In genomic region chr1:117964290-117965038, GRCh38 we compare ENCODE assay signal across 26 cellular contexts. TPM values are rescaled to one million over a fixed set of nuclear protein-coding genes. Genes with fewer than 3 reads are reported as not detected.
DNase-seq lines count a peak whose midpoint lies in the region; ATAC-seq, FAIRE-seq and TF ChIP-seq lines count a peak whose summit lies in the region.
"Had no signal": no experiment of that assay in that cellular context is flagged by ENCODE, and none has a peak within 500 bp of the region (broad histone marks: within the 10 kb centered on the region; RNA-seq: fewer than 3 reads in every experiment).

No MANE protein-coding gene starts in this region.

- intact Hi-C loops in CD4-positive, alpha-beta T cell (cut with DNase I, micrococcal nuclease), result no loop called here

- no peaks in the 10 kb centered on the region for H4K20me1 ChIP-seq in astrocyte (ENCODE audit: insufficient read depth, low read length)

- H3K4me3 ChIP-seq in astrocyte (ENCODE audit: insufficient read depth, low read depth, low read length), result no peak overlapping the region
- H3K4me3 ChIP-seq: body of pancreas, colonic mucosa, heart right ventricle, MG63, tibial nerve had no signal

- no peaks in the 10 kb centered on the region for H3K4me1 ChIP-seq in astrocyte (ENCODE audit: insufficient read depth, low read length)
- H3K4me1 ChIP-seq: body of pancreas, colonic mucosa, heart right ventricle had no signal

- H3K4me1 Mint-ChIP-seq in astrocyte (ENCODE audit: low read depth, unreplicated experiment), result peaks cover 4% of the 10 kb centered on the region
- no peaks in the 10 kb centered on the region for H3K4me1 Mint-ChIP-seq in CD4-positive, alpha-beta T cell (ENCODE audit: low read depth)
- H3K4me1 Mint-ChIP-seq: activated CD4-positive, alpha-beta T cell treated with anti-CD3 and anti-CD28 coated beads, Interleukin-2, amount 10 ng/mL, durations not matched to agents 7 days and 5 days; stimulated activated effector memory CD8-positive, alpha-beta T cell treated with anti-CD3 and anti-CD28 coated beads, Interleukin-12 subunit alpha, Interleukin-12 subunit beta, amount 100 ng/mL, for 72 hours had no signal

- ATAC-seq in CD4-positive, alpha-beta T cell (ENCODE audit: poor library complexity), result no peak
- ATAC-seq: body of pancreas; CD8-positive, alpha-beta T cell; heart right ventricle; left colon; stimulated activated effector memory CD8-positive, alpha-beta T cell treated with anti-CD3 and anti-CD28 coated beads, Interleukin-12 subunit alpha, Interleukin-12 subunit beta, amount 100 ng/mL, for 72 hours had no signal

- POLR2A ChIA-PET in CD4-positive, alpha-beta T cell (lab: Charles Lee), result no interaction called here

- H3K9me3 Mint-ChIP-seq in astrocyte (ENCODE audit: unreplicated experiment), result no peaks in the 10 kb centered on the region
- no peaks in the 10 kb centered on the region for H3K9me3 Mint-ChIP-seq in CD4-positive, alpha-beta T cell
- H3K9me3 Mint-ChIP-seq: activated CD4-positive, alpha-beta T cell treated with anti-CD3 and anti-CD28 coated beads, Interleukin-2, amount 10 ng/mL, durations not matched to agents 7 days and 5 days; CD8-positive, alpha-beta T cell; naive B cell; stimulated activated effector memory CD8-positive, alpha-beta T cell treated with anti-CD3 and anti-CD28 coated beads, Interleukin-12 subunit alpha, Interleukin-12 subunit beta, amount 100 ng/mL, for 72 hours had no signal

- TF ChIP-seq CTCF in astrocyte (IDR thresholded peaks at IDR 0.05; ENCODE audit: insufficient read depth, low read depth, low read length) (no peak), GM13977 (IDR thresholded peaks at IDR 0.05; ENCODE audit: extremely low read depth, insufficient read depth, missing control alignments) (no peak)
- no peak for TF ChIP-seq CTCF in CD4-positive, alpha-beta T cell (IDR thresholded peaks at IDR 0.05)

- H3K27ac ChIP-seq in astrocyte (ENCODE audit: low read depth, low read length), result no peak overlapping the region
- no peak overlapping the region for H3K27ac ChIP-seq in CD4-positive, alpha-beta T cell (ENCODE audit: low read depth, low read length)
- H3K27ac ChIP-seq: body of pancreas, colonic mucosa, heart right ventricle, tibial nerve had no signal

- no peaks in the 10 kb centered on the region for H3K79me2 ChIP-seq in astrocyte (ENCODE audit: insufficient read depth, low read length)

- no peak for FAIRE-seq in astrocyte (lab: Jason Lieb, UNC)
- FAIRE-seq: small intestine had no signal

- no peaks in the 10 kb centered on the region for H3K36me3 Mint-ChIP-seq in astrocyte (ENCODE audit: low read depth, unreplicated experiment)
- peaks cover 25% of the 10 kb centered on the region for H3K36me3 Mint-ChIP-seq in CD4-positive, alpha-beta T cell (ENCODE audit: low read depth)

- in situ Hi-C loops in GM13977 (cut with MboI; ENCODE audit: low pct_unique_long_range_greater_than_20kb, low sequenced_read_pairs, unreplicated experiment), result no loop called here

- no peaks in the 10 kb centered on the region for H3K9me3 ChIP-seq in astrocyte (ENCODE audit: insufficient read depth, low read depth, low read length)
- H3K9me3 ChIP-seq in CD4-positive, alpha-beta T cell (ENCODE audit: control insufficient read depth, low read length), result no peaks in the 10 kb centered on the region
- H3K9me3 ChIP-seq: body of pancreas, colonic mucosa, heart right ventricle, MG63, tibial nerve had no signal

- H3K27me3 Mint-ChIP-seq in astrocyte (ENCODE audit: low read depth, unreplicated experiment), result no peaks in the 10 kb centered on the region
- no peaks in the 10 kb centered on the region for H3K27me3 Mint-ChIP-seq in CD4-positive, alpha-beta T cell
- H3K27me3 Mint-ChIP-seq: activated CD4-positive, alpha-beta T cell treated with anti-CD3 and anti-CD28 coated beads, Interleukin-2, amount 10 ng/mL, durations not matched to agents 7 days and 5 days; naive B cell had no signal

- H2AFZ ChIP-seq in astrocyte (ENCODE audit: low read depth, low read length), result no peak overlapping the region

- H3K36me3 ChIP-seq in astrocyte (ENCODE audit: insufficient read depth, low read length), result peaks cover 13% of the 10 kb centered on the region
- H3K36me3 ChIP-seq: colonic mucosa had no signal

- no peak overlapping the region for H3K27ac Mint-ChIP-seq in astrocyte (ENCODE audit: unreplicated experiment)
- no peak overlapping the region for H3K27ac Mint-ChIP-seq in CD4-positive, alpha-beta T cell
- H3K27ac Mint-ChIP-seq: activated CD4-positive, alpha-beta T cell treated with anti-CD3 and anti-CD28 coated beads, Interleukin-2, amount 10 ng/mL, durations not matched to agents 7 days and 5 days; CD8-positive, alpha-beta T cell; stimulated activated effector memory CD8-positive, alpha-beta T cell treated with anti-CD3 and anti-CD28 coated beads, Interleukin-12 subunit alpha, Interleukin-12 subunit beta, amount 100 ng/mL, for 72 hours had no signal

- CTCF ChIA-PET in CD4-positive, alpha-beta T cell (lab: Charles Lee), result no interaction called here

- H3K4me3 Mint-ChIP-seq in astrocyte (ENCODE audit: unreplicated experiment), result no peak overlapping the region
- no peak overlapping the region for H3K4me3 Mint-ChIP-seq in CD4-positive, alpha-beta T cell
- H3K4me3 Mint-ChIP-seq: activated CD4-positive, alpha-beta T cell treated with anti-CD3 and anti-CD28 coated beads, Interleukin-2, amount 10 ng/mL, durations not matched to agents 7 days and 5 days; CD8-positive, alpha-beta T cell; naive B cell; stimulated activated effector memory CD8-positive, alpha-beta T cell treated with anti-CD3 and anti-CD28 coated beads, Interleukin-12 subunit alpha, Interleukin-12 subunit beta, amount 100 ng/mL, for 72 hours had no signal

- H3K27me3 ChIP-seq in astrocyte (ENCODE audit: insufficient read depth, low read length), result no peaks in the 10 kb centered on the region
- H3K27me3 ChIP-seq in CD4-positive, alpha-beta T cell (ENCODE audit: control insufficient read depth, insufficient read depth, low read length), result no peaks in the 10 kb centered on the region
- H3K27me3 ChIP-seq: body of pancreas, colonic mucosa, heart right ventricle, MG63, tibial nerve had no signal

- H3K9ac ChIP-seq in astrocyte (ENCODE audit: low read length), result no peak overlapping the region

- DNase-seq in EH (ENCODE audit: low read depth) (peak; percentile 5), M059J (ENCODE audit: low read depth) (peak; percentile 25), astrocyte (ENCODE audit: low read depth) (peak; percentile 33), fibroblast of peridontal ligament (ENCODE audit: extremely low read depth) (peak; percentile 18), NCI-H1694 treated with DMSO at 0.1 percent for 48 hours (lab: John Stamatoyannopoulos, UW) (no peak), GM13977 (ENCODE audit: low spot score) (no peak)
- no peak for DNase-seq in CD4-positive, alpha-beta T cell
- DNase-seq: activated CD4-positive, alpha-beta T cell treated with anti-CD3 and anti-CD28 coated beads, Interleukin-2, amount 10 ng/mL, durations not matched to agents 7 days and 5 days; activated CD8-positive, alpha-beta memory T cell treated with anti-CD3 and anti-CD28 coated beads, Interleukin-2, amount 50 U/mL, for 48 hours; body of pancreas; CD8-positive, alpha-beta T cell; colonic mucosa; GF-D8; H7; heart right ventricle; left colon; mesenchymal stem cell; MG63; naive B cell; NCI-H1694; NCI-H69; occipital lobe; small intestine; stimulated activated CD4-positive, alpha-beta T cell treated with anti-CD3 and anti-CD28 coated beads, Interleukin-2, amount 100 ng/mL, for 24 hours had no signal

- no peak overlapping the region for H3K4me2 ChIP-seq in astrocyte (ENCODE audit: low read length)

RNA-seq across cellular contexts. Expression of gene WDR3, which starts 34.9 kb away (rescaled TPM):
- total RNA-seq in M059J (2014; rRNA removed; shearing (Covaris generic)), result 16.9 and 21.0 TPM in 2 replicates
- 31.8 and 37.0 TPM in 2 replicates for total RNA-seq in astrocyte
- total RNA-seq in CD4-positive, alpha-beta T cell, result 1 to 10 TPM; 5.8 to 7.5 TPM

RNA-seq across cellular contexts. Expression of gene GDAP2, which starts 35.0 kb away (rescaled TPM):
- total RNA-seq in M059J (2014; rRNA removed; shearing (Covaris generic)), result 13.5 and 24.6 TPM in 2 replicates
- 27.6 and 31.6 TPM in 2 replicates for total RNA-seq in astrocyte
- 10 to 100 TPM; 18.1 to 18.9 TPM for total RNA-seq in CD4-positive, alpha-beta T cell

Comparison
In these comparisons a context has a peak if more than half of its experiments do, and no peak if none do; other contexts are left out.
1. DNase-seq: peak in EH (single experiment), M059J (single experiment), astrocyte (single experiment) and fibroblast of peridontal ligament (single experiment); none in CD4-positive, alpha-beta T cell (0 of 10), NCI-H1694 treated with DMSO at 0.1 percent for 48 hours (single experiment) and GM13977 (single experiment).